1 cellular context compared by ENCODE assay signal in the genomic region with DNA sequence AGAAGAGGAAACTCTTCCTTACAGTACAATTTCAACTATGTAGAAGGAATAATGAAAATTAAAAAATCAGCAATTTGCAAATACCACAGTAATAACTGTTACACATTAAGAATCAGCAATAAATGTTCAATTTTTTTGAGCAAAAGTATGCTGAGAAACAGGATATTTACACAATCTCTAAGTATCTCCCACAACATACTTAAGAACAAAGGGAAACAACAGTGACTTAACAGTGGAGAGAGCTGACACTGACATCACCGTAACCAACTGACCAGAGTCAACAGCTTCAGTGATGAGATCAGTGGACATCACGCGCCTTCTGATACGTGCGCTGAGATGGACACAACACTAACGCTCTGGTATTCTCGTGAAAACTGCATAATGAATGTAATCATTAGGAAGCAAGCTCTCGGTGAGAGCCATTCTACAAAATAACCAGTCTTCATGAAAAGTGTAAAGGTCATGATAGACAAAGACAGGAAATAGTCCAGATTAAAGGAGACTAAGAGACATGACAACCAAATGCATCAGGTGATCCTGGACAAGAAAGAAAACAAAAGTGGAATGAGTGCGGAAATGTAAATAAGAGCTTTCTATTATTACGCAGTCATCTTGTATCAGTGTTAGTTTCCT.
TF ChIP-seq lines count a peak whose summit lies in the region.

No MANE protein-coding gene starts in this region.

TF ChIP-seq in K562, 482 proteins besides CTCF, POLR2A, EP300 and RAD21 (continued from another document and continues in another):
- TF ChIP-seq, protein P1, sequence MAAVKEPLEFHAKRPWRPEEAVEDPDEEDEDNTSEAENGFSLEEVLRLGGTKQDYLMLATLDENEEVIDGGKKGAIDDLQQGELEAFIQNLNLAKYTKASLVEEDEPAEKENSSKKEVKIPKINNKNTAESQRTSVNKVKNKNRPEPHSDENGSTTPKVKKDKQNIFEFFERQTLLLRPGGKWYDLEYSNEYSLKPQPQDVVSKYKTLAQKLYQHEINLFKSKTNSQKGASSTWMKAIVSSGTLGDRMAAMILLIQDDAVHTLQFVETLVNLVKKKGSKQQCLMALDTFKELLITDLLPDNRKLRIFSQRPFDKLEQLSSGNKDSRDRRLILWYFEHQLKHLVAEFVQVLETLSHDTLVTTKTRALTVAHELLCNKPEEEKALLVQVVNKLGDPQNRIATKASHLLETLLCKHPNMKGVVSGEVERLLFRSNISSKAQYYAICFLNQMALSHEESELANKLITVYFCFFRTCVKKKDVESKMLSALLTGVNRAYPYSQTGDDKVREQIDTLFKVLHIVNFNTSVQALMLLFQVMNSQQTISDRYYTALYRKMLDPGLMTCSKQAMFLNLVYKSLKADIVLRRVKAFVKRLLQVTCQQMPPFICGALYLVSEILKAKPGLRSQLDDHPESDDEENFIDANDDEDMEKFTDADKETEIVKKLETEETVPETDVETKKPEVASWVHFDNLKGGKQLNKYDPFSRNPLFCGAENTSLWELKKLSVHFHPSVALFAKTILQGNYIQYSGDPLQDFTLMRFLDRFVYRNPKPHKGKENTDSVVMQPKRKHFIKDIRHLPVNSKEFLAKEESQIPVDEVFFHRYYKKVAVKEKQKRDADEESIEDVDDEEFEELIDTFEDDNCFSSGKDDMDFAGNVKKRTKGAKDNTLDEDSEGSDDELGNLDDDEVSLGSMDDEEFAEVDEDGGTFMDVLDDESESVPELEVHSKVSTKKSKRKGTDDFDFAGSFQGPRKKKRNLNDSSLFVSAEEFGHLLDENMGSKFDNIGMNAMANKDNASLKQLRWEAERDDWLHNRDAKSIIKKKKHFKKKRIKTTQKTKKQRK (IDR thresholded peaks at IDR 0.05; ENCODE audit: borderline replicate concordance, low read depth, low read length): no peak
- no peak for TF ChIP-seq MCM5 (IDR thresholded peaks at IDR 0.05; ENCODE audit: low read depth)
- TF ChIP-seq STAG1 (CRISPR knock-in tag; IDR thresholded peaks at IDR 0.05; ENCODE audit: borderline replicate concordance): no peak
- no peak for TF ChIP-seq KLF1 (tag; IDR thresholded peaks at IDR 0.05)
- TF ChIP-seq ZSCAN29 (IDR thresholded peaks at IDR 0.05): no peak
- TF ChIP-seq MEIS2 (IDR thresholded peaks at IDR 0.05; ENCODE audit: partially characterized antibody): peak; percentile 72
- TF ChIP-seq ZNF197 (CRISPR knock-in tag; IDR thresholded peaks at IDR 0.05; ENCODE audit: low read depth): no peak
- no peak; the same call in 1 of the 2 replicates for TF ChIP-seq FOXA1 (IDR thresholded peaks at IDR 0.05; ENCODE audit: borderline replicate concordance)
- peak; percentile 46; the same call in 1 of the 2 replicates for TF ChIP-seq SP1 (CRISPR knock-in tag; IDR thresholded peaks at IDR 0.05)
- TF ChIP-seq CREBBP (IDR thresholded peaks at IDR 0.05; ENCODE audit: low read depth, low read length): no peak
- no peak for TF ChIP-seq PRMT5 (CRISPR knock-in tag; IDR thresholded peaks at IDR 0.05)
- peak; percentile 21; the same call in 1 of the 2 replicates for TF ChIP-seq RFX1 (IDR thresholded peaks at IDR 0.05)
- TF ChIP-seq ZNF184 (CRISPR knock-in tag; IDR thresholded peaks at IDR 0.05): no peak
- TF ChIP-seq, protein P2, sequence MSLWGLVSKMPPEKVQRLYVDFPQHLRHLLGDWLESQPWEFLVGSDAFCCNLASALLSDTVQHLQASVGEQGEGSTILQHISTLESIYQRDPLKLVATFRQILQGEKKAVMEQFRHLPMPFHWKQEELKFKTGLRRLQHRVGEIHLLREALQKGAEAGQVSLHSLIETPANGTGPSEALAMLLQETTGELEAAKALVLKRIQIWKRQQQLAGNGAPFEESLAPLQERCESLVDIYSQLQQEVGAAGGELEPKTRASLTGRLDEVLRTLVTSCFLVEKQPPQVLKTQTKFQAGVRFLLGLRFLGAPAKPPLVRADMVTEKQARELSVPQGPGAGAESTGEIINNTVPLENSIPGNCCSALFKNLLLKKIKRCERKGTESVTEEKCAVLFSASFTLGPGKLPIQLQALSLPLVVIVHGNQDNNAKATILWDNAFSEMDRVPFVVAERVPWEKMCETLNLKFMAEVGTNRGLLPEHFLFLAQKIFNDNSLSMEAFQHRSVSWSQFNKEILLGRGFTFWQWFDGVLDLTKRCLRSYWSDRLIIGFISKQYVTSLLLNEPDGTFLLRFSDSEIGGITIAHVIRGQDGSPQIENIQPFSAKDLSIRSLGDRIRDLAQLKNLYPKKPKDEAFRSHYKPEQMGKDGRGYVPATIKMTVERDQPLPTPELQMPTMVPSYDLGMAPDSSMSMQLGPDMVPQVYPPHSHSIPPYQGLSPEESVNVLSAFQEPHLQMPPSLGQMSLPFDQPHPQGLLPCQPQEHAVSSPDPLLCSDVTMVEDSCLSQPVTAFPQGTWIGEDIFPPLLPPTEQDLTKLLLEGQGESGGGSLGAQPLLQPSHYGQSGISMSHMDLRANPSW (CRISPR knock-in tag; IDR thresholded peaks at IDR 0.05): no peak
- TF ChIP-seq FOSL1 (tag; conservative IDR thresholded peaks at IDR 0.05): no peak; the same call in 1 of the 2 replicates
- TF ChIP-seq, protein P3, sequence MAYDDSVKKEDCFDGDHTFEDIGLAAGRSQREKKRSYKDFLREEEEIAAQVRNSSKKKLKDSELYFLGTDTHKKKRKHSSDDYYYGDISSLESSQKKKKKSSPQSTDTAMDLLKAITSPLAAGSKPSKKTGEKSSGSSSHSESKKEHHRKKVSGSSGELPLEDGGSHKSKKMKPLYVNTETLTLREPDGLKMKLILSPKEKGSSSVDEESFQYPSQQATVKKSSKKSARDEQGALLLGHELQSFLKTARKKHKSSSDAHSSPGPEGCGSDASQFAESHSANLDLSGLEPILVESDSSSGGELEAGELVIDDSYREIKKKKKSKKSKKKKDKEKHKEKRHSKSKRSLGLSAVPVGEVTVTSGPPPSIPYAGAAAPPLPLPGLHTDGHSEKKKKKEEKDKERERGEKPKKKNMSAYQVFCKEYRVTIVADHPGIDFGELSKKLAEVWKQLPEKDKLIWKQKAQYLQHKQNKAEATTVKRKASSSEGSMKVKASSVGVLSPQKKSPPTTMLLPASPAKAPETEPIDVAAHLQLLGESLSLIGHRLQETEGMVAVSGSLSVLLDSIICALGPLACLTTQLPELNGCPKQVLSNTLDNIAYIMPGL (CRISPR knock-in tag; IDR thresholded peaks at IDR 0.05): no peak
- TF ChIP-seq, protein P4, sequence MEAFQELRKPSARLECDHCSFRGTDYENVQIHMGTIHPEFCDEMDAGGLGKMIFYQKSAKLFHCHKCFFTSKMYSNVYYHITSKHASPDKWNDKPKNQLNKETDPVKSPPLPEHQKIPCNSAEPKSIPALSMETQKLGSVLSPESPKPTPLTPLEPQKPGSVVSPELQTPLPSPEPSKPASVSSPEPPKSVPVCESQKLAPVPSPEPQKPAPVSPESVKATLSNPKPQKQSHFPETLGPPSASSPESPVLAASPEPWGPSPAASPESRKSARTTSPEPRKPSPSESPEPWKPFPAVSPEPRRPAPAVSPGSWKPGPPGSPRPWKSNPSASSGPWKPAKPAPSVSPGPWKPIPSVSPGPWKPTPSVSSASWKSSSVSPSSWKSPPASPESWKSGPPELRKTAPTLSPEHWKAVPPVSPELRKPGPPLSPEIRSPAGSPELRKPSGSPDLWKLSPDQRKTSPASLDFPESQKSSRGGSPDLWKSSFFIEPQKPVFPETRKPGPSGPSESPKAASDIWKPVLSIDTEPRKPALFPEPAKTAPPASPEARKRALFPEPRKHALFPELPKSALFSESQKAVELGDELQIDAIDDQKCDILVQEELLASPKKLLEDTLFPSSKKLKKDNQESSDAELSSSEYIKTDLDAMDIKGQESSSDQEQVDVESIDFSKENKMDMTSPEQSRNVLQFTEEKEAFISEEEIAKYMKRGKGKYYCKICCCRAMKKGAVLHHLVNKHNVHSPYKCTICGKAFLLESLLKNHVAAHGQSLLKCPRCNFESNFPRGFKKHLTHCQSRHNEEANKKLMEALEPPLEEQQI (IDR thresholded peaks at IDR 0.05): peak; percentile 73; the same call in 1 of the 2 replicates
- TF ChIP-seq ATF7 (IDR thresholded peaks at IDR 0.05): peak; percentile 97
- TF ChIP-seq, protein P5, sequence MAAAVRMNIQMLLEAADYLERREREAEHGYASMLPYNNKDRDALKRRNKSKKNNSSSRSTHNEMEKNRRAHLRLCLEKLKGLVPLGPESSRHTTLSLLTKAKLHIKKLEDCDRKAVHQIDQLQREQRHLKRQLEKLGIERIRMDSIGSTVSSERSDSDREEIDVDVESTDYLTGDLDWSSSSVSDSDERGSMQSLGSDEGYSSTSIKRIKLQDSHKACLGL (CRISPR knock-in tag; IDR thresholded peaks at IDR 0.05; ENCODE audit: borderline replicate concordance, poor library complexity, severe bottlenecking): no peak
- TF ChIP-seq NFE2L1 (tag; IDR thresholded peaks at IDR 0.05; ENCODE audit: borderline replicate concordance, low read depth): no peak
- TF ChIP-seq SLC30A9 (CRISPR knock-in tag; IDR thresholded peaks at IDR 0.05): no peak
- TF ChIP-seq SAFB (IDR thresholded peaks at IDR 0.05; ENCODE audit: borderline replicate concordance, low read depth, low read length): no peak
- TF ChIP-seq ESRRA (IDR thresholded peaks at IDR 0.05; ENCODE audit: borderline replicate concordance, low read depth): peak; percentile 45; the same call in 1 of the 2 replicates
- TF ChIP-seq BHLHE40 (IDR thresholded peaks at IDR 0.05; ENCODE audit: low read length): peak; percentile 92
- TF ChIP-seq MTA1 (IDR thresholded peaks at IDR 0.05; ENCODE audit: borderline replicate concordance): peak; percentile 70; the same call in 1 of the 2 replicates
- TF ChIP-seq ZNF3 (CRISPR knock-in tag; IDR thresholded peaks at IDR 0.05): no peak
- TF ChIP-seq NR2C1 (IDR thresholded peaks at IDR 0.05): peak; percentile 65
- TF ChIP-seq NR2C1 (tag; IDR thresholded peaks at IDR 0.05): peak; percentile 72; the same call in 1 of the 2 replicates
- TF ChIP-seq ZNF146 (CRISPR knock-in tag; IDR thresholded peaks at IDR 0.05; ENCODE audit: unreplicated experiment): no peak
- peak; percentile 63; the same call in 1 of the 2 replicates for TF ChIP-seq ETV1 (tag; conservative IDR thresholded peaks at IDR 0.05; ENCODE audit: low read depth)
- TF ChIP-seq RUNX1 (IDR thresholded peaks at IDR 0.05; ENCODE audit: low read depth): no peak
- no peak for TF ChIP-seq ZBTB7A (IDR thresholded peaks at IDR 0.05; ENCODE audit: borderline replicate concordance, control insufficient read depth, low read depth, low read length)
- TF ChIP-seq TOE1 (IDR thresholded peaks at IDR 0.05; ENCODE audit: borderline replicate concordance): peak; percentile 87
- no peak for TF ChIP-seq TOE1 (CRISPR knock-in tag; IDR thresholded peaks at IDR 0.05; ENCODE audit: borderline replicate concordance, low read depth)
- no peak for TF ChIP-seq TAL1 (IDR thresholded peaks at IDR 0.05)
- TF ChIP-seq, protein P6, sequence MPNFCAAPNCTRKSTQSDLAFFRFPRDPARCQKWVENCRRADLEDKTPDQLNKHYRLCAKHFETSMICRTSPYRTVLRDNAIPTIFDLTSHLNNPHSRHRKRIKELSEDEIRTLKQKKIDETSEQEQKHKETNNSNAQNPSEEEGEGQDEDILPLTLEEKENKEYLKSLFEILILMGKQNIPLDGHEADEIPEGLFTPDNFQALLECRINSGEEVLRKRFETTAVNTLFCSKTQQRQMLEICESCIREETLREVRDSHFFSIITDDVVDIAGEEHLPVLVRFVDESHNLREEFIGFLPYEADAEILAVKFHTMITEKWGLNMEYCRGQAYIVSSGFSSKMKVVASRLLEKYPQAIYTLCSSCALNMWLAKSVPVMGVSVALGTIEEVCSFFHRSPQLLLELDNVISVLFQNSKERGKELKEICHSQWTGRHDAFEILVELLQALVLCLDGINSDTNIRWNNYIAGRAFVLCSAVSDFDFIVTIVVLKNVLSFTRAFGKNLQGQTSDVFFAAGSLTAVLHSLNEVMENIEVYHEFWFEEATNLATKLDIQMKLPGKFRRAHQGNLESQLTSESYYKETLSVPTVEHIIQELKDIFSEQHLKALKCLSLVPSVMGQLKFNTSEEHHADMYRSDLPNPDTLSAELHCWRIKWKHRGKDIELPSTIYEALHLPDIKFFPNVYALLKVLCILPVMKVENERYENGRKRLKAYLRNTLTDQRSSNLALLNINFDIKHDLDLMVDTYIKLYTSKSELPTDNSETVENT (CRISPR knock-in tag; IDR thresholded peaks at IDR 0.05): no peak
- no peak for TF ChIP-seq TCF7L2 (IDR thresholded peaks at IDR 0.05; ENCODE audit: low read depth, low read length)
- TF ChIP-seq, protein P7, sequence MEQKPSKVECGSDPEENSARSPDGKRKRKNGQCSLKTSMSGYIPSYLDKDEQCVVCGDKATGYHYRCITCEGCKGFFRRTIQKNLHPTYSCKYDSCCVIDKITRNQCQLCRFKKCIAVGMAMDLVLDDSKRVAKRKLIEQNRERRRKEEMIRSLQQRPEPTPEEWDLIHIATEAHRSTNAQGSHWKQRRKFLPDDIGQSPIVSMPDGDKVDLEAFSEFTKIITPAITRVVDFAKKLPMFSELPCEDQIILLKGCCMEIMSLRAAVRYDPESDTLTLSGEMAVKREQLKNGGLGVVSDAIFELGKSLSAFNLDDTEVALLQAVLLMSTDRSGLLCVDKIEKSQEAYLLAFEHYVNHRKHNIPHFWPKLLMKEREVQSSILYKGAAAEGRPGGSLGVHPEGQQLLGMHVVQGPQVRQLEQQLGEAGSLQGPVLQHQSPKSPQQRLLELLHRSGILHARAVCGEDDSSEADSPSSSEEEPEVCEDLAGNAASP (IDR thresholded peaks at IDR 0.05): no peak
- TF ChIP-seq THRAP3 (IDR thresholded peaks at IDR 0.05; ENCODE audit: borderline replicate concordance): no peak
- no peak for TF ChIP-seq CHD4 (IDR thresholded peaks at IDR 0.05; ENCODE audit: insufficient read depth, insufficient replicate concordance, low read depth, low read length, poor library complexity, severe bottlenecking)
- 0 out of 2 replicates have a peak, but pooled peaks have one; percentile 16 for TF ChIP-seq SMAD4 (CRISPR knock-in tag; conservative IDR thresholded peaks at IDR 0.05)
- TF ChIP-seq TCFL5 (CRISPR knock-in tag; conservative IDR thresholded peaks at IDR 0.05): no peak
- TF ChIP-seq DIDO1 (tag; IDR thresholded peaks at IDR 0.05; ENCODE audit: low read depth): no peak
- no peak for TF ChIP-seq TRIM28 (IDR thresholded peaks at IDR 0.05)
- no peak for TF ChIP-seq ZNF583 (CRISPR knock-in tag; IDR thresholded peaks at IDR 0.05)
- TF ChIP-seq JUN (IDR thresholded peaks at IDR 0.05; ENCODE audit: borderline replicate concordance, low read depth, low read length): peak; percentile 92
- no peak for TF ChIP-seq JUN (CRISPR knock-in tag; IDR thresholded peaks at IDR 0.05; ENCODE audit: borderline replicate concordance)
- peak; percentile 89 to 94 for TF ChIP-seq FOXA3 (CRISPR knock-in tag; conservative IDR thresholded peaks at IDR 0.05 in 1 of 2, IDR thresholded peaks at IDR 0.05 in 1 of 2)
- peak; percentile 45; the same call in 1 of the 2 replicates for TF ChIP-seq TCF3 (CRISPR knock-in tag; IDR thresholded peaks at IDR 0.05)
- TF ChIP-seq CSDE1 (IDR thresholded peaks at IDR 0.05): 0 out of 4 replicates have a peak, but pooled peaks of 1 of the 2 experiments have one; percentile 25
- TF ChIP-seq, protein P8, sequence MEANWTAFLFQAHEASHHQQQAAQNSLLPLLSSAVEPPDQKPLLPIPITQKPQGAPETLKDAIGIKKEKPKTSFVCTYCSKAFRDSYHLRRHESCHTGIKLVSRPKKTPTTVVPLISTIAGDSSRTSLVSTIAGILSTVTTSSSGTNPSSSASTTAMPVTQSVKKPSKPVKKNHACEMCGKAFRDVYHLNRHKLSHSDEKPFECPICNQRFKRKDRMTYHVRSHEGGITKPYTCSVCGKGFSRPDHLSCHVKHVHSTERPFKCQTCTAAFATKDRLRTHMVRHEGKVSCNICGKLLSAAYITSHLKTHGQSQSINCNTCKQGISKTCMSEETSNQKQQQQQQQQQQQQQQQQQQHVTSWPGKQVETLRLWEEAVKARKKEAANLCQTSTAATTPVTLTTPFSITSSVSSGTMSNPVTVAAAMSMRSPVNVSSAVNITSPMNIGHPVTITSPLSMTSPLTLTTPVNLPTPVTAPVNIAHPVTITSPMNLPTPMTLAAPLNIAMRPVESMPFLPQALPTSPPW (CRISPR knock-in tag; IDR thresholded peaks at IDR 0.05): peak; percentile 39; the same call in 1 of the 2 replicates
- TF ChIP-seq ZNF217 (CRISPR knock-in tag; IDR thresholded peaks at IDR 0.05): no peak
- no peak for TF ChIP-seq PHB2 (IDR thresholded peaks at IDR 0.05; ENCODE audit: low read depth)
